ENCODE assay signal across 22 cellular contexts in the genomic region with DNA sequence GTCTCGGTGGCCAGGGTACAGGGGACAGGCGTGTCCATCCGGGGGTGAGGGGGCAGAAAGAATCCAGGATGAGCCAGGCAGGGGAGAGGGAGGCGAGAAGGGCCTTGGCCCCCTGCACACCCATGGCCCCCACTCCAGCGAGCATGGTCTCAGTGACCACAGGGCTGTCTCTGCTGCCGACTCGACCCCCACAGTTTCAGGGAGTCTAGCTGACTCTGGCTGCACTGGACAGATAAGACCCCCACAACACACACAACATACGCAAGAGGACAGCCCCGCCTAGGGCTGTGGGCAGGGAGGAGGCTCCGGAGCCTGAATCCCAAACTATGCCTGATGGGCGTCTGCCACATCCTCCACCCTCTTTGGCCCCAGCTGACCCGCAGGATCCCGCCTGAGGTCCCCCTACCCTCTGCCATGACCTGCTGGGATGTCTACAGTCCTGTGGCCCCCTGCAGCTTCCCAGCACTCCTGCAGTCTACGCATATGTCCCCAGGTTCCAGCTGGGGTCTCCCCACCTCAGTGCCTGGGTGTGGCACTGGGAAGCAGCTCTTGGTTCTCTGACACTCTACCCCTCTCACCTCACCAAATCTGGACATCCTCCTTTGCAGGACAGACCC. TPM values are rescaled to one million over a fixed set of nuclear protein-coding genes. Genes with fewer than 3 reads are reported as not detected.
"Had no signal": no experiment of that assay in that cellular context is flagged by ENCODE, and none has a peak within 500 bp of the region (broad histone marks: within the 10 kb centered on the region; RNA-seq: fewer than 3 reads in every experiment).

No MANE protein-coding gene starts in this region.

- DNase-seq: effector memory CD8-positive, alpha-beta T cell; esophagus squamous epithelium; foreskin fibroblast; immature natural killer cell; mammary epithelial cell; naive thymus-derived CD4-positive, alpha-beta T cell; nephron progenitor cell; ovary; small intestine; stimulated activated CD4-positive, alpha-beta T cell treated with anti-CD3 and anti-CD28 coated beads, Interleukin-12 subunit alpha, Interleukin-12 subunit beta, amount 100 ng/mL, for 4 hours; stimulated activated naive CD4-positive, alpha-beta T cell; stomach; substantia nigra; trophoblast cell had no signal

- H3K9me3 Mint-ChIP-seq: dendritic cell treated with granulocyte-macrophage colony-stimulating factor and Interleukin-4, amounts not matched to agents 40 ng/mL and 50 ng/mL, for 4 days; effector memory CD8-positive, alpha-beta T cell; immature natural killer cell; naive thymus-derived CD4-positive, alpha-beta T cell; nephron progenitor cell had no signal

- ATAC-seq: effector memory CD8-positive, alpha-beta T cell; gastroesophageal sphincter; left cardiac atrium; naive thymus-derived CD4-positive, alpha-beta T cell; right cardiac atrium had no signal

- H3K27me3 Mint-ChIP-seq: dendritic cell treated with granulocyte-macrophage colony-stimulating factor and Interleukin-4, amounts not matched to agents 40 ng/mL and 50 ng/mL, for 4 days; naive thymus-derived CD4-positive, alpha-beta T cell had no signal

- FAIRE-seq: colon, keratinocyte, small intestine had no signal

- H3K4me3 Mint-ChIP-seq: dendritic cell treated with granulocyte-macrophage colony-stimulating factor and Interleukin-4, amounts not matched to agents 40 ng/mL and 50 ng/mL, for 4 days; effector memory CD8-positive, alpha-beta T cell; immature natural killer cell; nephron progenitor cell had no signal

- H3K36me3 ChIP-seq: ovary, thoracic aorta had no signal

- H3K27ac Mint-ChIP-seq: dendritic cell treated with granulocyte-macrophage colony-stimulating factor and Interleukin-4, amounts not matched to agents 40 ng/mL and 50 ng/mL, for 4 days; effector memory CD8-positive, alpha-beta T cell; naive thymus-derived CD4-positive, alpha-beta T cell; nephron progenitor cell had no signal

- H3K27me3 ChIP-seq: esophagus squamous epithelium, gastroesophageal sphincter, ovary, stomach had no signal

- H3K9me3 ChIP-seq: esophagus squamous epithelium, gastroesophageal sphincter, ovary, stomach, thoracic aorta had no signal

- H3K36me3 Mint-ChIP-seq: immature natural killer cell; naive thymus-derived CD4-positive, alpha-beta T cell had no signal

- H3K27ac ChIP-seq: epithelial cell of prostate, gastroesophageal sphincter, ovary, stomach, thoracic aorta had no signal

- H3K4me1 ChIP-seq: stomach had no signal

- H3K4me1 Mint-ChIP-seq: immature natural killer cell had no signal

- H3K4me3 ChIP-seq: esophagus squamous epithelium, gastroesophageal sphincter, ovary, stomach, thoracic aorta had no signal

RNA-seq across cellular contexts. Expression of a gene that starts 22.0 kb away (rescaled TPM):
- polyA plus RNA-seq: immature natural killer cell; naive thymus-derived CD4-positive, alpha-beta T cell had no signal
